Comparison of ENCODE assay signal across 1 cellular context in genomic region chr7:134464496-134464895, GRCh38.
A peak's percentile ranks its signal among the peaks of the same experiment; 100 is the strongest.
TF ChIP-seq lines count a peak whose summit lies in the region.

No MANE protein-coding gene starts in this region.

TF ChIP-seq in K562, 482 proteins besides CTCF, POLR2A, EP300 and RAD21 (continued from another document):
- peak; percentile 81 for TF ChIP-seq ZNF280A (IDR thresholded peaks at IDR 0.05; ENCODE audit: low read depth, partially characterized antibody)
- no peak for TF ChIP-seq GABPA (tag; conservative IDR thresholded peaks at IDR 0.05; ENCODE audit: low read depth)
- peak; percentile 96; the same call in 1 of the 2 replicates for TF ChIP-seq TRIM28 (IDR thresholded peaks at IDR 0.05)
- TF ChIP-seq TSHZ1 (CRISPR knock-in tag; IDR thresholded peaks at IDR 0.05): no peak
- peak; percentile 48; the same call in 1 of the 2 replicates for TF ChIP-seq ZNF280B (CRISPR knock-in tag; IDR thresholded peaks at IDR 0.05)
- TF ChIP-seq PTTG1 (tag; IDR thresholded peaks at IDR 0.05; ENCODE audit: low read depth): no peak
- no peak for TF ChIP-seq SMARCA4 (IDR thresholded peaks at IDR 0.05)
- no peak for TF ChIP-seq LARP7 (IDR thresholded peaks at IDR 0.05)
- no peak for TF ChIP-seq TBP (optimal IDR thresholded peaks at IDR 0.05; ENCODE audit: low read depth, low read length)
- no peak for TF ChIP-seq ZNF717 (CRISPR knock-in tag; IDR thresholded peaks at IDR 0.05)
- TF ChIP-seq POLR2AphosphoS5 (IDR thresholded peaks at IDR 0.05; ENCODE audit: control insufficient read depth, insufficient read depth, low read depth, low read length): no peak
- TF ChIP-seq GTF3C2 (IDR thresholded peaks at IDR 0.05; ENCODE audit: borderline replicate concordance, extremely low read depth, insufficient read length): no peak
- TF ChIP-seq KAT8 (IDR thresholded peaks at IDR 0.05; ENCODE audit: low read depth): no peak
- peak in 1 of 2 experiments; percentile 44; a peak in 1 of 4 replicates for TF ChIP-seq TRIM24 (IDR thresholded peaks at IDR 0.05)
- no peak for TF ChIP-seq KLF1 (tag; IDR thresholded peaks at IDR 0.05)
- TF ChIP-seq HDAC8 (tag; IDR thresholded peaks at IDR 0.05): no peak
- no peak for TF ChIP-seq CTBP1 (IDR thresholded peaks at IDR 0.05; ENCODE audit: borderline replicate concordance)
- TF ChIP-seq FOXJ2 (tag; IDR thresholded peaks at IDR 0.05): no peak
- no peak for TF ChIP-seq ZNF398 (CRISPR knock-in tag; IDR thresholded peaks at IDR 0.05)
- no peak for TF ChIP-seq ZNF764 (CRISPR knock-in tag; IDR thresholded peaks at IDR 0.05; ENCODE audit: low read depth)
- no peak for TF ChIP-seq ARHGAP35 (IDR thresholded peaks at IDR 0.05; ENCODE audit: partially characterized antibody)
- no peak for TF ChIP-seq E2F8 (IDR thresholded peaks at IDR 0.05; ENCODE audit: low read depth, partially characterized antibody)
- no peak for TF ChIP-seq STAT5A (IDR thresholded peaks at IDR 0.05; ENCODE audit: borderline replicate concordance, low read length)
- TF ChIP-seq SRSF1 (IDR thresholded peaks at IDR 0.05; ENCODE audit: low read depth, low read length): no peak
- 0 out of 2 replicates have a peak, but pooled peaks have one; percentile 88 for TF ChIP-seq HLTF (IDR thresholded peaks at IDR 0.05)
